In the genomic region with DNA sequence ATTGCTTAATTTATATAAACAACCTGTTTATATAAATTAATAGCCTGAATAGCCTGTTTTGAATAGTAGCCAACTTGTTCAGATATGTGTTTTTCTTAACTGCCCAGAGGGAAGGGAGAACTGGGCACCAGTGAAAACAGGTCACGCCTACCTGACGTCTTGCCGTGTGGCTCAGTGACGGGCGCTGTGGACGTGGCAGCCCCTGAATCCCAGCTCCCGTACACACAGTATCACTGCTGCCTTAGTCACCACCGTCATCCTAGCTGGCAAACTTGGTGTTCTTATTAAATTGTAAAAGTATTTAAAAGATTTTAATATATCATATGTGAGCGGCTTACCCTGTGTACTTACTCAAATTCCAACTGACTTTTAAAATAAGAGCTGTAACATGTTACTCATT, we compare ENCODE assay signal across 15 cellular contexts. TPM values are rescaled to one million over a fixed set of nuclear protein-coding genes. Genes with fewer than 3 reads are reported as not detected.
DNase-seq lines count a peak whose midpoint lies in the region; ATAC-seq and TF ChIP-seq lines count a peak whose summit lies in the region.
"Had no signal": no experiment of that assay in that cellular context is flagged by ENCODE, and none has a peak within 500 bp of the region (broad histone marks: within the 10 kb centered on the region; RNA-seq: fewer than 3 reads in every experiment).

No MANE protein-coding gene starts in this region.

- H3K27ac ChIP-seq in PC-3 (ENCODE audit: low read length) (peak overlapping the region; percentile 57), osteoblast (ENCODE audit: low read depth, low read length) (no peak overlapping the region), thyroid gland (peak overlapping the region in 1 of 3 donors; percentile 13)
- H3K27ac ChIP-seq: BLaER1 treated with 17β-estradiol and CSF1 and Interleukin-3, amounts not matched to agents 10 nM and 100 nM had no signal

- ATAC-seq in PC-3 (peak; percentile 62), HG03139 (IDR thresholded peaks at IDR 0.05; ENCODE audit: unreplicated experiment) (no peak), HG03469 (IDR thresholded peaks at IDR 0.05; ENCODE audit: unreplicated experiment) (no peak)
- ATAC-seq: GM23338 had no signal

- H3K79me2 ChIP-seq in PC-3 (ENCODE audit: low read length) = no peaks in the 10 kb centered on the region
- H3K79me2 ChIP-seq in osteoblast (ENCODE audit: insufficient read depth, low read length) = no peaks in the 10 kb centered on the region

- H3K27me3 ChIP-seq in PC-3 (ENCODE audit: low read length) = no peaks in the 10 kb centered on the region
- no peaks in the 10 kb centered on the region for H3K27me3 ChIP-seq in osteoblast (ENCODE audit: insufficient read depth, low read length)
- H3K27me3 ChIP-seq in thyroid gland = no peaks in the 10 kb centered on the region

- no peak overlapping the region; the same call in 1 of the 2 replicates for H3K9ac ChIP-seq in PC-3 (ENCODE audit: low read length)

- BruUV-seq in PC-3 (replicated peaks; lab: Mats Ljungman, UMichigan) = no TSS peak

- H3K9me3 ChIP-seq in PC-3 (ENCODE audit: low read length) (no peaks in the 10 kb centered on the region), osteoblast (ENCODE audit: low read depth, low read length) (no peaks in the 10 kb centered on the region), thyroid gland (no peaks in the 10 kb centered on the region)
- H3K9me3 ChIP-seq: BLaER1 treated with 17β-estradiol and CSF1 and Interleukin-3, amounts not matched to agents 10 nM and 100 nM had no signal

- no peaks in the 10 kb centered on the region for H3F3A ChIP-seq in PC-3 (ENCODE audit: low read length, unreplicated experiment)

- H4K20me1 ChIP-seq in PC-3 (ENCODE audit: low read length) = no peaks in the 10 kb centered on the region
- H4K20me1 ChIP-seq in osteoblast (ENCODE audit: insufficient read depth, low read length) = peaks cover 3% of the 10 kb centered on the region

- no peaks in the 10 kb centered on the region; the same call in 1 of the 2 replicates for H3K36me3 ChIP-seq in PC-3 (ENCODE audit: low read depth, low read length)
- H3K36me3 ChIP-seq in osteoblast (ENCODE audit: insufficient read depth, low read length) = peaks cover 16% of the 10 kb centered on the region
- peaks cover 16% of the 10 kb centered on the region in 2 donors for H3K36me3 ChIP-seq in thyroid gland

- no peak for TF ChIP-seq POLR2A in thyroid gland (IDR thresholded peaks at IDR 0.05)

- POLR2A ChIA-PET in PC-3 (lab: Charles Lee; ENCODE audit: unreplicated experiment) = interaction anchor here (0.6 to 0.7 kb wide), 2 partner anchors 24 to 120 kb away, joined by 3 to 11 read pairs; no protein-coding TSS in a partner anchor

- H3K4me3 ChIP-seq in PC-3 (ENCODE audit: low read length) = no peak overlapping the region
- H3K4me3 ChIP-seq in osteoblast (ENCODE audit: insufficient read depth, low read length) = no peak overlapping the region
- no peak overlapping the region for H3K4me3 ChIP-seq in thyroid gland (replicated peaks in 1 of 3)
- H3K4me3 ChIP-seq: BLaER1 treated with 17β-estradiol and CSF1 and Interleukin-3, amounts not matched to agents 10 nM and 100 nM; GM23338 had no signal

- no peaks in the 10 kb centered on the region for H3K9me2 ChIP-seq in PC-3 (replicated peaks; ENCODE audit: low read length)

- H2AFZ ChIP-seq in PC-3 (ENCODE audit: low read length) (no peak overlapping the region), osteoblast (ENCODE audit: low read length) (no peak overlapping the region)
- H2AFZ ChIP-seq: GM23338 had no signal

- DNase-seq in NCI-H82 (lab: John Stamatoyannopoulos, UW) (peak; percentile 52), NCI-H82 treated with DMSO at 0.1 percent for 48 hours (lab: John Stamatoyannopoulos, UW; ENCODE audit: unreplicated experiment) (no peak), PC-3 (peak; percentile 45), osteoblast (ENCODE audit: insufficient read length, low spot score, missing footprints) (peak; percentile 39), thyroid gland (peak; percentile 53 to 56)
- DNase-seq in stimulated activated CD4-positive, alpha-beta T cell treated with anti-CD3 and anti-CD28 coated beads, Interleukin-4, amount 100 ng/mL, for 1 hour = no peak
- DNase-seq: 8988T; CD4-positive, CD25-positive, alpha-beta regulatory T cell; DMS 273 treated with DMSO at 0.1 percent for 48 hours; H9; IMR-90 had no signal

- no peak overlapping the region for H3K4me2 ChIP-seq in PC-3 (ENCODE audit: low read length)
- no peak overlapping the region for H3K4me2 ChIP-seq in osteoblast (ENCODE audit: insufficient read depth, low read length)
- H3K4me2 ChIP-seq: GM23338 had no signal

- CTCF ChIA-PET in PC-3 (lab: Charles Lee) = interaction anchor here (0.8 kb wide), 1 partner anchor 37 kb away, joined by 3 read pairs; no protein-coding TSS in a partner anchor

- intact Hi-C loops in PC-3 (cut with micrococcal nuclease) (loop anchor here (2.0 kb wide), 1 partner anchor 36 kb away; the partner anchor contains the start of gene TRAPPC10), thyroid gland (cut with DNase I) (loop anchor here (2.0 kb wide), 1 partner anchor 166 kb away; no protein-coding TSS in a partner anchor)

- 56 to 68% methylated on average over 9 of the region's 9 CpGs for WGBS in thyroid gland, 2 donors

- H3K4me1 ChIP-seq in PC-3 (ENCODE audit: insufficient read depth, low read length) (peaks cover 35% of the 10 kb centered on the region), osteoblast (ENCODE audit: insufficient read depth, low read length) (no peaks in the 10 kb centered on the region), thyroid gland (peaks cover 0 to 4% of the 10 kb centered on the region in 2 donors)

- TF ChIP-seq CTCF in PC-3 (conservative IDR thresholded peaks at IDR 0.05; ENCODE audit: low read depth, low read length) (no peak), osteoblast (IDR thresholded peaks at IDR 0.05; ENCODE audit: extremely low read depth, low read depth, low read length) (no peak), thyroid gland (IDR thresholded peaks at IDR 0.05) (no peak)

RNA-seq across cellular contexts. Expression of gene TRAPPC10, which starts 35.4 kb away (rescaled TPM):
- total RNA-seq in PC-3 (2014; rRNA removed) = 28.9 and 31.4 TPM in 2 replicates
- 33.0 and 36.2 TPM in 2 replicates for total RNA-seq in osteoblast
- 10 to 100 TPM; 38.6 to 77.8 (median 55.3) TPM for total RNA-seq in thyroid gland

Comparison
In these comparisons a context has a peak if more than half of its experiments do, and no peak if none do; other contexts are left out.
1. DNase-seq: peak in NCI-H82 (single experiment), PC-3 (single experiment), osteoblast (single experiment) and thyroid gland (2 of 2); none in NCI-H82 treated with DMSO at 0.1 percent for 48 hours (single experiment) and stimulated activated CD4-positive, alpha-beta T cell treated with anti-CD3 and anti-CD28 coated beads, Interleukin-4, amount 100 ng/mL, for 1 hour (single experiment).